1 cellular context compared by ENCODE assay signal in genomic region chr1:2448098-2448445, GRCh38.
TF ChIP-seq lines count a peak whose summit lies in the region.

No MANE protein-coding gene starts in this region.

TF ChIP-seq in endothelial cell of umbilical vein, 7 proteins besides CTCF, POLR2A, EP300 and RAD21:
- TF ChIP-seq GATA2 (IDR thresholded peaks at IDR 0.05; ENCODE audit: insufficient read depth, insufficient read length, low read depth, low read length), result no peak
- no peak for TF ChIP-seq FOS (IDR thresholded peaks at IDR 0.05; ENCODE audit: borderline replicate concordance, insufficient read depth, low read length)
- TF ChIP-seq JUN (IDR thresholded peaks at IDR 0.05; ENCODE audit: borderline replicate concordance, insufficient read depth, insufficient read length, low read depth), result no peak
- TF ChIP-seq MAX (IDR thresholded peaks at IDR 0.05; ENCODE audit: insufficient read depth, insufficient read length), result no peak
- TF ChIP-seq POLR2AphosphoS5 (IDR thresholded peaks at IDR 0.05; ENCODE audit: insufficient read depth, low read depth, low read length), result no peak
- TF ChIP-seq EZH2 (IDR thresholded peaks at IDR 0.05; ENCODE audit: borderline replicate concordance, low read depth, low read length, severe bottlenecking), result no peak
- no peak for TF ChIP-seq MYC (IDR thresholded peaks at IDR 0.05; ENCODE audit: low read depth, low read length)
TF ChIP-seq in endothelial cell of umbilical vein: peak in this region for 0.
